Comparison of ENCODE assay signal across 11 cellular contexts in the genomic region with DNA sequence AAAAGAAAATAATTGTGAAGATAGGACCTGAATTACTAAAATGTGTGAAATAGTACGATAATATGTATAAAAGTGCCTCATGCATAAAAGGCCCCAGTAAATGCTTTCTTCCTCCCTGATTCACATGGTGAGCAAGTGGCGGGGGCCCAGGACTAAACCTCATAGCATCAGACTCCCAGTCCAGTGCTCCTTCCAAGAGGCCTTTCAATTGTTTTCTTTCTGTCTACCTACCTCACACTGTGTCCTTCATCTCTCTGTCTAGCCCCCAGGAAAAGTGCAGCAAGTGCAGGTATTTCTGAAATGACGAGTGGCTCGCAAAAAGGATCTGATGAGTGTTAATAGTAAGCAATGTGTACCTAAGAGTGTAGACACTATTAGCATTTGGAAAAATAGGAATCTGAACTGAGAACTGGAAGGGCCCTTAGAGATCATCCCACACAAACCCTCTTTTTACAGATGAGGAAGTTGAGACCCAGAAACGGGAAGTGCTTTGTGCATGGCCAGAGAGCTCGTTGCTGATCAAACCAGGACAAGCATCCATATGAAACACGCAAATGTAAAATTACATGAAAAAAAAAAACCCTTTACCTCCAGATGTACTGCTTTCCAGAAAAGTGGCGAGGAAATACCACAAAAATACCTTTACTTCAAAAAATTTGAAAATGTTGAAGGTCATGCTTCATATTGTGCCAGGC.
DNase-seq lines count a peak whose midpoint lies in the region; ATAC-seq and TF ChIP-seq lines count a peak whose summit lies in the region.
"Had no signal": no experiment of that assay in that cellular context is flagged by ENCODE, and none has a peak within 500 bp of the region (broad histone marks: within the 10 kb centered on the region; RNA-seq: fewer than 3 reads in every experiment).

No MANE protein-coding gene starts in this region.

- no peaks in the 10 kb centered on the region for H3K27me3 Mint-ChIP-seq in activated CD4-positive, alpha-beta T cell treated with anti-CD3 and anti-CD28 coated beads for 36 hours
- no peaks in the 10 kb centered on the region for H3K27me3 Mint-ChIP-seq in activated CD8-positive, alpha-beta T cell treated with anti-CD3 and anti-CD28 coated beads for 36 hours

- no peaks in the 10 kb centered on the region for H3K27me3 ChIP-seq in skeletal muscle tissue (ENCODE audit: control insufficient read depth in 3 of 3, insufficient read depth in 3 of 3, low read length in 3 of 3)

- peak overlapping the region; percentile 20 for H3K27ac Mint-ChIP-seq in activated CD4-positive, alpha-beta T cell treated with anti-CD3 and anti-CD28 coated beads for 36 hours
- H3K27ac Mint-ChIP-seq in activated CD8-positive, alpha-beta T cell treated with anti-CD3 and anti-CD28 coated beads for 36 hours = peak overlapping the region; percentile 15

- no peaks in the 10 kb centered on the region for H3K36me3 ChIP-seq in skeletal muscle tissue (ENCODE audit: control insufficient read depth in 3 of 3, insufficient read depth in 3 of 3, low read length in 3 of 3)

- no peaks in the 10 kb centered on the region for H3K9me3 Mint-ChIP-seq in activated CD4-positive, alpha-beta T cell treated with anti-CD3 and anti-CD28 coated beads for 36 hours (ENCODE audit: low read depth)
- no peaks in the 10 kb centered on the region for H3K9me3 Mint-ChIP-seq in activated CD8-positive, alpha-beta T cell treated with anti-CD3 and anti-CD28 coated beads for 36 hours

- no peak for TF ChIP-seq CTCF in activated CD8-positive, alpha-beta T cell treated with anti-CD3 and anti-CD28 coated beads for 36 hours (IDR thresholded peaks at IDR 0.05)
- no peak for TF ChIP-seq CTCF in GM20000 (IDR thresholded peaks at IDR 0.05; ENCODE audit: extremely low read depth, missing control alignments)

- no peak overlapping the region for H3K9ac ChIP-seq in skeletal muscle tissue (ENCODE audit: low read depth in 1 of 3, low read length in 3 of 3)

- POLR2A ChIA-PET in activated CD4-positive, alpha-beta T cell treated with anti-CD3 and anti-CD28 coated beads for 36 hours (lab: Charles Lee) = interaction anchor here (0.7 kb wide), 1 partner anchor 956 kb away, joined by 6 read pairs; no protein-coding TSS in a partner anchor
- POLR2A ChIA-PET in activated CD8-positive, alpha-beta T cell treated with anti-CD3 and anti-CD28 coated beads for 36 hours (lab: Charles Lee) = no interaction called here

- peaks cover 21% of the 10 kb centered on the region for H3K4me1 Mint-ChIP-seq in activated CD4-positive, alpha-beta T cell treated with anti-CD3 and anti-CD28 coated beads for 36 hours
- peaks cover 23% of the 10 kb centered on the region for H3K4me1 Mint-ChIP-seq in activated CD8-positive, alpha-beta T cell treated with anti-CD3 and anti-CD28 coated beads for 36 hours (ENCODE audit: low read depth)

- peak overlapping the region; percentile 27 for H3K27ac ChIP-seq in skeletal muscle tissue (ENCODE audit: low read depth, low read length)
- H3K27ac ChIP-seq: epithelial cell of prostate had no signal

- peaks cover 13 to 32% (median 17%) of the 10 kb centered on the region in 3 donors for H3K4me1 ChIP-seq in skeletal muscle tissue (ENCODE audit: control insufficient read depth in 3 of 3, insufficient read depth in 3 of 3, low read length in 3 of 3)

- CTCF ChIA-PET in activated CD4-positive, alpha-beta T cell treated with anti-CD3 and anti-CD28 coated beads for 36 hours (lab: Charles Lee) = no interaction called here
- CTCF ChIA-PET in activated CD8-positive, alpha-beta T cell treated with anti-CD3 and anti-CD28 coated beads for 36 hours (lab: Charles Lee) = interaction anchor here (0.7 to 1.2 kb wide), 2 partner anchors 33 to 650 kb away, joined by 3 read pairs; no protein-coding TSS in a partner anchor

- ATAC-seq in activated CD4-positive, alpha-beta T cell treated with anti-CD3 and anti-CD28 coated beads for 36 hours = no peak
- ATAC-seq in HG03457 (IDR thresholded peaks at IDR 0.05; ENCODE audit: unreplicated experiment) (peak; percentile 22), GM18520 (IDR thresholded peaks at IDR 0.05; ENCODE audit: unreplicated experiment) (no peak)
- ATAC-seq in activated CD8-positive, alpha-beta T cell treated with anti-CD3 and anti-CD28 coated beads for 36 hours = peak; percentile 19

- H3K9me3 ChIP-seq in skeletal muscle tissue (ENCODE audit: control insufficient read depth in 3 of 3, low read length in 3 of 3) = no peaks in the 10 kb centered on the region

- H3K4me3 ChIP-seq in skeletal muscle tissue (ENCODE audit: low read length in 3 of 3) = no peak overlapping the region
- H3K4me3 ChIP-seq: lung had no signal

- intact Hi-C loops in activated CD4-positive, alpha-beta T cell treated with anti-CD3 and anti-CD28 coated beads for 36 hours (cut with DNase I, micrococcal nuclease) = loop anchor here (5.0 to 10.0 kb wide), 4 partner anchors 839 to 1182 kb away; partner anchors contain the start of gene JUN (in 1 of the 2)
- intact Hi-C loops in activated CD8-positive, alpha-beta T cell treated with anti-CD3 and anti-CD28 coated beads for 36 hours (cut with micrococcal nuclease) = loop anchor here (2.0 kb wide), 1 partner anchor 914 kb away; no protein-coding TSS in a partner anchor

- DNase-seq in activated CD4-positive, alpha-beta T cell treated with anti-CD3 and anti-CD28 coated beads for 36 hours = no peak
- no peak for DNase-seq in activated CD4-positive, alpha-beta T cell treated with anti-CD3 and anti-CD28 coated beads, Interleukin-2, amount 50 U/mL, for 1 hour
- no peak for DNase-seq in activated CD8-positive, alpha-beta T cell treated with anti-CD3 and anti-CD28 coated beads for 36 hours
- no peak for DNase-seq in GM20000 (ENCODE audit: low spot score)
- DNase-seq in COLO668 (lab: John Stamatoyannopoulos, UW; ENCODE audit: unreplicated experiment) = no peak
- DNase-seq: activated effector memory CD4-positive, alpha-beta T cell treated with anti-CD3 and anti-CD28 coated beads, Interleukin-2, amount 50 U/mL, for 16 hours had no signal

- no peaks in the 10 kb centered on the region for H3K36me3 Mint-ChIP-seq in activated CD4-positive, alpha-beta T cell treated with anti-CD3 and anti-CD28 coated beads for 36 hours (ENCODE audit: low read depth)
- no peaks in the 10 kb centered on the region for H3K36me3 Mint-ChIP-seq in activated CD8-positive, alpha-beta T cell treated with anti-CD3 and anti-CD28 coated beads for 36 hours (ENCODE audit: low read depth)

- peak overlapping the region; percentile 40 for H3K4me3 Mint-ChIP-seq in activated CD4-positive, alpha-beta T cell treated with anti-CD3 and anti-CD28 coated beads for 36 hours
- peak overlapping the region; percentile 25 for H3K4me3 Mint-ChIP-seq in activated CD8-positive, alpha-beta T cell treated with anti-CD3 and anti-CD28 coated beads for 36 hours

Comparison
In these comparisons a context has a peak if more than half of its experiments do, and no peak if none do; other contexts are left out.
1. ATAC-seq: peak in HG03457 (single experiment) and activated CD8-positive, alpha-beta T cell treated with anti-CD3 and anti-CD28 coated beads for 36 hours (single experiment); none in activated CD4-positive, alpha-beta T cell treated with anti-CD3 and anti-CD28 coated beads for 36 hours (single experiment) and GM18520 (single experiment).